1 cellular context compared by ENCODE assay signal in the genomic region with DNA sequence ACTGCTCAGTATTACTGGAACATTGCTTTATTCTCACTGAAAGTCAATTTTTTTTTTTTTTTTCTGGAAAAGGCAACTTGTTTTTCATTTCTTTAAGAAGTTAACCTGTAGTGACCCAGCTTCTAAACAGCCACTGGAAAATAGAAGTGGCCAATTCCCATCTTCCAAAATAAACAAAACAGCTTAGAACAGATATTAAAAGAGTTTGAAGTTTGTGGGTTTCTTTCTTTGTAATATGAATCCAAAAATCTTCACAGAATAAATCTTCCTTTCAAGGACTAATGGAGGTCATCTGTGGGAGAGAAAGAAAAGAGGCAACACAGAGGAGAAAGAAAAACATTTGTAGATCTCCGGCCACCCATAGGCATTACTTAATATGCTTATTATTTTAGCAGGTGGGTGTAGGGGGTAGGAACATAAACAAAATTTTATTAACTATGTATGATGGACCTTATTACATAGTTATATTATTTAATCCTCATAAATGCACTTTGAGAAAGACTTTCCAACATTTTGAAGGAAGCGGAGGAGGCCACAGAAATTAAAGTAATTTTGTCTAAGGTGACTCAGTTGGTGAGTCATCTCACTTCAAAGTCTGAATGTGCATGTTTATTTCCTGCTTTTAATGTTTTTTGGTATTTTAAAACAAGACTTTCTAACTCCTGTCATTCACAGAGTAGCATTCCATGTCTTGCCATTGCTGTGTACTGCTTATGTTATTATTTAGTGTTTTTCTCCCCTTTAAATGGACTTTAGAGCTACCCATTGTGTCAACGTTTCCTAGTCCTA.
TF ChIP-seq lines count a peak whose summit lies in the region.

No MANE protein-coding gene starts in this region.

TF ChIP-seq in GM23338, 12 proteins besides CTCF, POLR2A, EP300 and RAD21:
- no peak for TF ChIP-seq ZNF462 (CRISPR knock-in tag; IDR thresholded peaks at IDR 0.05)
- TF ChIP-seq ZNF114 (CRISPR knock-in tag; IDR thresholded peaks at IDR 0.05): no peak
- no peak for TF ChIP-seq EZH2 (IDR thresholded peaks at IDR 0.05; ENCODE audit: low read depth, unreplicated experiment)
- no peak for TF ChIP-seq CREB1 (CRISPR knock-in tag; IDR thresholded peaks at IDR 0.05; ENCODE audit: low read depth)
- TF ChIP-seq STAT1 (IDR thresholded peaks at IDR 0.05; ENCODE audit: unreplicated experiment): no peak
- no peak for TF ChIP-seq EZH2phosphoT487 (IDR thresholded peaks at IDR 0.05; ENCODE audit: unreplicated experiment)
- no peak for TF ChIP-seq POLR2AphosphoS5 (IDR thresholded peaks at IDR 0.05; ENCODE audit: low read depth)
- TF ChIP-seq REST (IDR thresholded peaks at IDR 0.05; ENCODE audit: unreplicated experiment): no peak
- TF ChIP-seq ETS1 (IDR thresholded peaks at IDR 0.05): no peak
- no peak for TF ChIP-seq NANOG (IDR thresholded peaks at IDR 0.05; ENCODE audit: borderline replicate concordance)
- TF ChIP-seq ZNF331 (CRISPR knock-in tag; IDR thresholded peaks at IDR 0.05; ENCODE audit: low read depth): no peak
